Comparison of ENCODE assay signal across 9 cellular contexts in the genomic region with DNA sequence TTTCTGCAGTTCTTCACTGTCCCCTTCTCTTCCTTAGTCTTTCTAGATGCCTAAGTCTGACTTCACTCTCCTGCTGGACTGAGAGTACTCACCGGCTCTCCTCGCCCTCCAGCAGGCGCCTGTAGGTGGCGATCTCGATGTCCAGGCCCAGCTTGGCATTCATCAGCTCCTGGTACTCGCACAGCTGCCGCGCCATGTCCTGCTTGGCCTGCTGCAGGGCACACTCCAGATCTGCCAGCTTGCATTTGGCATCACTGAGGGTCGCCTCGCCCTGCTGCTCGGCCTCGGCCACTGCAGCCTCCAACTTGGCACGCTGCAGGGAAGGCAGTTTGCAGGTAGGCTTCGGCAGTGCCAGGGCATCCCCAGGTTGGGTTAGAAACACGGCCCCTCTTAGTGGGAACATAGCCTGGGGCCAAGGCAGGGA. TPM values are rescaled to one million over a fixed set of nuclear protein-coding genes. Genes with fewer than 3 reads are reported as not detected.
DNase-seq lines count a peak whose midpoint lies in the region; ATAC-seq and TF ChIP-seq lines count a peak whose summit lies in the region.
"Had no signal": no experiment of that assay in that cellular context is flagged by ENCODE, and none has a peak within 500 bp of the region (broad histone marks: within the 10 kb centered on the region; RNA-seq: fewer than 3 reads in every experiment).

No MANE protein-coding gene starts in this region.

- H3K9me3 ChIP-seq in OCI-LY3 (ENCODE audit: insufficient read depth, low read length) (no peaks in the 10 kb centered on the region), parathyroid adenoma (ENCODE audit: control insufficient read depth, low read length) (no peaks in the 10 kb centered on the region)
- H3K9me3 ChIP-seq: neutrophil had no signal

- H4K20me1 ChIP-seq in OCI-LY3 (ENCODE audit: insufficient read depth, low read length): no peaks in the 10 kb centered on the region

- H3K9ac ChIP-seq in OCI-LY3 (ENCODE audit: low read length): no peak overlapping the region
- H3K9ac ChIP-seq in parathyroid adenoma: no peak overlapping the region

- H3K79me2 ChIP-seq in OCI-LY3 (ENCODE audit: low read length) (no peaks in the 10 kb centered on the region), parathyroid adenoma (no peaks in the 10 kb centered on the region)

- TF ChIP-seq CTCF in OCI-LY3 (IDR thresholded peaks at IDR 0.05; ENCODE audit: low read depth, low read length): peak; percentile 55
- TF ChIP-seq CTCF in epithelial cell of proximal tubule (conservative IDR thresholded peaks at IDR 0.05; ENCODE audit: low read depth, low read length): peak; percentile 78
- TF ChIP-seq CTCF in parathyroid adenoma (IDR thresholded peaks at IDR 0.05): peak; percentile 68

- DNase-seq in NCI-H146 (lab: John Stamatoyannopoulos, UW) (peak; percentile 46), NCI-H146 treated with DMSO at 0.1 percent for 48 hours (lab: John Stamatoyannopoulos, UW; ENCODE audit: unreplicated experiment) (no peak), epithelial cell of proximal tubule (ENCODE audit: low read depth) (no peak), NCI-H2081 (lab: John Stamatoyannopoulos, UW) (no peak)

- H2AFZ ChIP-seq in OCI-LY3 (ENCODE audit: low read depth, low read length) (no peak overlapping the region), parathyroid adenoma (no peak overlapping the region)

- ATAC-seq in GM19324 (IDR thresholded peaks at IDR 0.05; ENCODE audit: low FRiP score, unreplicated experiment) (no peak), HG03135 (IDR thresholded peaks at IDR 0.05; ENCODE audit: unreplicated experiment) (no peak)

- H3K27ac ChIP-seq in OCI-LY3 (ENCODE audit: low read length): no peak overlapping the region
- H3K27ac ChIP-seq in parathyroid adenoma: no peak overlapping the region
- H3K27ac ChIP-seq: neutrophil had no signal

- H3K36me3 ChIP-seq in OCI-LY3 (replicated peaks; ENCODE audit: low read depth, low read length) (no peaks in the 10 kb centered on the region), parathyroid adenoma (ENCODE audit: control insufficient read depth, insufficient read depth, low read length) (no peaks in the 10 kb centered on the region)
- H3K36me3 ChIP-seq: neutrophil had no signal

- H3K4me3 ChIP-seq in OCI-LY3 (ENCODE audit: low read length): no peak overlapping the region
- no peak overlapping the region for H3K4me3 ChIP-seq in epithelial cell of proximal tubule (ENCODE audit: low read depth, low read length)
- no peak overlapping the region for H3K4me3 ChIP-seq in parathyroid adenoma (ENCODE audit: low read depth, low read length)

- H3K4me2 ChIP-seq in OCI-LY3 (ENCODE audit: low read length) (no peak overlapping the region), parathyroid adenoma (ENCODE audit: low read length) (no peak overlapping the region)

- H3K4me1 ChIP-seq in OCI-LY3 (ENCODE audit: low read length): peaks cover 6% of the 10 kb centered on the region
- H3K4me1 ChIP-seq in parathyroid adenoma: no peaks in the 10 kb centered on the region

- peaks cover 24% of the 10 kb centered on the region; the same call in 1 of the 2 replicates for H3K27me3 ChIP-seq in OCI-LY3 (ENCODE audit: low read depth, low read length)
- H3K27me3 ChIP-seq in parathyroid adenoma (ENCODE audit: control insufficient read depth, insufficient read depth, low read length): no peaks in the 10 kb centered on the region

RNA-seq across cellular contexts. Expression of a gene that starts 5.2 kb away (rescaled TPM):
- total RNA-seq in epithelial cell of proximal tubule: not detected in 2 replicates

RNA-seq across cellular contexts. Expression of a gene that starts 13.0 kb away (rescaled TPM):
- not detected in 2 replicates for total RNA-seq in epithelial cell of proximal tubule

RNA-seq across cellular contexts. Expression of a gene that starts 25.9 kb away (rescaled TPM):
- not detected in 2 replicates for total RNA-seq in epithelial cell of proximal tubule

RNA-seq across cellular contexts. Expression of a gene that starts 53.9 kb away (rescaled TPM):
- not detected in 2 replicates for total RNA-seq in epithelial cell of proximal tubule

RNA-seq across cellular contexts. Expression of a gene that starts 59.1 kb away (rescaled TPM):
- not detected in 2 replicates for total RNA-seq in epithelial cell of proximal tubule
